In genomic region chr2:106095478-106096392, GRCh38 we compare ENCODE assay signal across 14 cellular contexts.
A peak's percentile ranks its signal among the peaks of the same experiment; 100 is the strongest.
DNase-seq lines count a peak whose midpoint lies in the region; ATAC-seq, FAIRE-seq and TF ChIP-seq lines count a peak whose summit lies in the region.
"Had no signal": no experiment of that assay in that cellular context is flagged by ENCODE, and none has a peak within 500 bp of the region (broad histone marks: within the 10 kb centered on the region; RNA-seq: fewer than 3 reads in every experiment).

No MANE protein-coding gene starts in this region.

- CTCF ChIA-PET in activated CD4-positive, alpha-beta memory T cell treated with anti-CD3 and anti-CD28 coated beads, Interleukin-2, amount 10 ng/mL, durations not matched to agents 7 days and 5 days (lab: Charles Lee): interaction anchor here (0.8 to 2.6 kb wide), 16 partner anchors 9 to 727 kb away, joined by 3 to 17 read pairs (median 4); no protein-coding TSS in a partner anchor

- POLR2A ChIA-PET in activated CD4-positive, alpha-beta memory T cell treated with anti-CD3 and anti-CD28 coated beads, Interleukin-2, amount 10 ng/mL, durations not matched to agents 7 days and 5 days (lab: Charles Lee): interaction anchor here (0.7 to 4.2 kb wide), 17 partner anchors 9 to 350 kb away, joined by 3 to 27 read pairs (median 7); no protein-coding TSS in a partner anchor

- TF ChIP-seq POLR2A in GM12891 (IDR thresholded peaks at IDR 0.05; ENCODE audit: low read depth, low read length) (no peak), esophagus squamous epithelium (IDR thresholded peaks at IDR 0.05) (peak in 1 of 4 donors; percentile 30)

- TF ChIP-seq CTCF in endothelial cell (IDR thresholded peaks at IDR 0.05; ENCODE audit: unreplicated experiment) (peak; percentile 27), esophagus squamous epithelium (IDR thresholded peaks at IDR 0.05) (no peak)

- no peak overlapping the region for H3K4me2 ChIP-seq in GM23248 (ENCODE audit: unreplicated experiment)

- no peak for ATAC-seq in GM21717 (IDR thresholded peaks at IDR 0.05; ENCODE audit: unreplicated experiment)
- ATAC-seq: body of pancreas, HCT116 had no signal

- H3K36me3 ChIP-seq in GM23248 (ENCODE audit: low read depth) (no peaks in the 10 kb centered on the region), esophagus squamous epithelium (peaks cover 0 to 86% (median 0%) of the 10 kb centered on the region in 3 donors)

- H3K36me3 Mint-ChIP-seq in activated CD4-positive, alpha-beta memory T cell treated with anti-CD3 and anti-CD28 coated beads, Interleukin-2, amount 10 ng/mL, durations not matched to agents 7 days and 5 days (ENCODE audit: low read depth): peaks cover 80% of the 10 kb centered on the region
- H3K36me3 Mint-ChIP-seq in endothelial cell (ENCODE audit: low read depth, unreplicated experiment): peaks cover 20% of the 10 kb centered on the region

- H3K79me2 ChIP-seq in GM23248 (ENCODE audit: insufficient read depth): no peaks in the 10 kb centered on the region

- H3K27ac ChIP-seq in GM23248 (no peak overlapping the region), esophagus squamous epithelium (peak overlapping the region in 2 of 4 donors; percentile 51 to 55)
- H3K27ac ChIP-seq: body of pancreas, testis had no signal

- no peaks in the 10 kb centered on the region for H3K9me3 ChIP-seq in GM23248 (ENCODE audit: low read depth)
- H3K9me3 ChIP-seq in esophagus squamous epithelium: no peaks in the 10 kb centered on the region
- H3K9me3 ChIP-seq: body of pancreas, testis had no signal

- H3K9me3 Mint-ChIP-seq in activated CD4-positive, alpha-beta memory T cell treated with anti-CD3 and anti-CD28 coated beads, Interleukin-2, amount 10 ng/mL, durations not matched to agents 7 days and 5 days: no peaks in the 10 kb centered on the region
- no peaks in the 10 kb centered on the region for H3K9me3 Mint-ChIP-seq in endothelial cell (ENCODE audit: unreplicated experiment)

- H3K27ac Mint-ChIP-seq in activated CD4-positive, alpha-beta memory T cell treated with anti-CD3 and anti-CD28 coated beads, Interleukin-2, amount 10 ng/mL, durations not matched to agents 7 days and 5 days: peak overlapping the region; percentile 96
- H3K27ac Mint-ChIP-seq in endothelial cell (ENCODE audit: unreplicated experiment): peak overlapping the region; percentile 15

- H3K9ac ChIP-seq in GM23248: no peak overlapping the region

- FAIRE-seq in GM12891 (lab: Jason Lieb, UNC): peak; percentile 90
- FAIRE-seq: keratinocyte had no signal

- H3K4me1 Mint-ChIP-seq in activated CD4-positive, alpha-beta memory T cell treated with anti-CD3 and anti-CD28 coated beads, Interleukin-2, amount 10 ng/mL, durations not matched to agents 7 days and 5 days: peaks cover 56% of the 10 kb centered on the region
- H3K4me1 Mint-ChIP-seq in endothelial cell (ENCODE audit: unreplicated experiment): peaks cover 20% of the 10 kb centered on the region

- no peak overlapping the region for H3K4me3 ChIP-seq in GM23248
- peak overlapping the region in 1 of 4 donors; percentile 18 for H3K4me3 ChIP-seq in esophagus squamous epithelium
- H3K4me3 ChIP-seq: body of pancreas, testis had no signal

- in situ Hi-C loops in GM23248 (cut with MboI): no loop called here

- H3F3A ChIP-seq in GM23248 (ENCODE audit: insufficient read depth): no peaks in the 10 kb centered on the region

- no peak overlapping the region for H2AFZ ChIP-seq in GM23248

- H3K4me1 ChIP-seq in GM23248 (ENCODE audit: insufficient read depth) (no peaks in the 10 kb centered on the region), esophagus squamous epithelium (no peaks in the 10 kb centered on the region)
- H3K4me1 ChIP-seq: body of pancreas, testis had no signal

- WGBS in GM23248 (ENCODE audit: low coverage in 1 of 2, low lambda C conversion rate in 2 of 2, missing lambda C conversion rate in 2 of 2), 2 experiments: 95% methylated on average over 16 to 21 of the region's 21 CpGs
- 88 to 91% methylated on average over 13 to 14 of the region's 21 CpGs for WGBS in esophagus squamous epithelium, 2 donors

- DNase-seq in GM12891 (ENCODE audit: insufficient read length, low spot score): no peak
- DNase-seq in activated CD4-positive, alpha-beta memory T cell treated with anti-CD3 and anti-CD28 coated beads, Interleukin-2, amount 10 ng/mL, durations not matched to agents 7 days and 5 days: peak; percentile 89
- no peak for DNase-seq in endothelial cell (ENCODE audit: low spot score)
- DNase-seq in stimulated activated CD4-positive, alpha-beta T cell treated with anti-CD3 and anti-CD28 coated beads, Interleukin-4, amount 100 ng/mL, for 4 hours: peak; percentile 57 to 78
- DNase-seq in OCI-M2 (lab: John Stamatoyannopoulos, UW; ENCODE audit: unreplicated experiment): no peak
- DNase-seq in GM23248: no peak
- no peak for DNase-seq in esophagus squamous epithelium (lab: John Stamatoyannopoulos, UW)
- DNase-seq: Calu3, NCI-H2029, testis had no signal

- H3K27me3 ChIP-seq in GM23248 (replicated peaks; ENCODE audit: insufficient read depth) (no peaks in the 10 kb centered on the region), esophagus squamous epithelium (no peaks in the 10 kb centered on the region)
- H3K27me3 ChIP-seq: body of pancreas, testis had no signal

- intact Hi-C loops in esophagus squamous epithelium (cut with DNase I): loop anchor here (10.0 kb wide), 1 partner anchor 511 kb away; no protein-coding TSS in a partner anchor

- no peaks in the 10 kb centered on the region for H3K27me3 Mint-ChIP-seq in activated CD4-positive, alpha-beta memory T cell treated with anti-CD3 and anti-CD28 coated beads, Interleukin-2, amount 10 ng/mL, durations not matched to agents 7 days and 5 days
- H3K27me3 Mint-ChIP-seq in endothelial cell (ENCODE audit: unreplicated experiment): no peaks in the 10 kb centered on the region

- peak overlapping the region; percentile 76 for H3K4me3 Mint-ChIP-seq in activated CD4-positive, alpha-beta memory T cell treated with anti-CD3 and anti-CD28 coated beads, Interleukin-2, amount 10 ng/mL, durations not matched to agents 7 days and 5 days
- H3K4me3 Mint-ChIP-seq in endothelial cell (ENCODE audit: unreplicated experiment): peak overlapping the region; percentile 22

- H4K20me1 ChIP-seq in GM23248 (ENCODE audit: insufficient read depth): no peaks in the 10 kb centered on the region

- H3K9me2 ChIP-seq in GM23248 (ENCODE audit: insufficient read depth): no peaks in the 10 kb centered on the region

TF ChIP-seq in GM12891, 5 proteins besides CTCF, POLR2A, EP300 and RAD21:
- no peak for TF ChIP-seq POU2F2 (IDR thresholded peaks at IDR 0.05; ENCODE audit: low read depth, low read length)
- 0 out of 2 replicates have a peak, but pooled peaks have one; percentile 23 for TF ChIP-seq SPI1 (IDR thresholded peaks at IDR 0.05; ENCODE audit: low read depth, low read length)
- no peak for TF ChIP-seq TAF1 (IDR thresholded peaks at IDR 0.05; ENCODE audit: low read depth, low read length)
- no peak for TF ChIP-seq PAX5 (IDR thresholded peaks at IDR 0.05; ENCODE audit: insufficient read depth, low read length, severe bottlenecking)
- no peak for TF ChIP-seq POLR2AphosphoS5 (IDR thresholded peaks at IDR 0.05; ENCODE audit: low read depth, low read length)

Comparison
In these comparisons a context has a peak if more than half of its experiments do, and no peak if none do; other contexts are left out.
1. DNase-seq: peak in activated CD4-positive, alpha-beta memory T cell treated with anti-CD3 and anti-CD28 coated beads, Interleukin-2, amount 10 ng/mL, durations not matched to agents 7 days and 5 days (single experiment) and stimulated activated CD4-positive, alpha-beta T cell treated with anti-CD3 and anti-CD28 coated beads, Interleukin-4, amount 100 ng/mL, for 4 hours (2 of 2); none in GM12891 (single experiment), endothelial cell (single experiment), OCI-M2 (single experiment), GM23248 (single experiment) and esophagus squamous epithelium (single experiment).